ENCODE assay signal across 1 cellular context in genomic region chr14:68979722-68980552, GRCh38.
TF ChIP-seq lines count a peak whose summit lies in the region.

No MANE protein-coding gene starts in this region.

TF ChIP-seq in H1, 55 proteins besides CTCF, POLR2A, EP300 and RAD21:
- TF ChIP-seq E2F6 (IDR thresholded peaks at IDR 0.05) (peak; percentile 97), TCF12 (IDR thresholded peaks at IDR 0.05; ENCODE audit: low read depth, low read length) (no peak), SIN3A (conservative IDR thresholded peaks at IDR 0.05 in 1 of 2, IDR thresholded peaks at IDR 0.05 in 1 of 2; ENCODE audit: low read depth in 1 of 2, low read length in 2 of 2) (no peak), TEAD4 (IDR thresholded peaks at IDR 0.05; ENCODE audit: low read depth, low read length) (no peak), EGR1 (IDR thresholded peaks at IDR 0.05; ENCODE audit: borderline replicate concordance, low read depth, low read length) (0 out of 2 replicates have a peak, but pooled peaks have one; percentile 8), ZNF274 (IDR thresholded peaks at IDR 0.05; ENCODE audit: borderline replicate concordance, extremely low read depth, low read length) (no peak), ASH2L (IDR thresholded peaks at IDR 0.05; ENCODE audit: low read length) (peak; percentile 7), HDAC6 (IDR thresholded peaks at IDR 0.05; ENCODE audit: low read depth, low read length) (no peak), BACH1 (IDR thresholded peaks at IDR 0.05; ENCODE audit: low read length) (peak; percentile 30; the same call in 1 of the 2 replicates), SAP30 (IDR thresholded peaks at IDR 0.05; ENCODE audit: insufficient read depth, insufficient replicate concordance, low read length) (no peak), MAX (IDR thresholded peaks at IDR 0.05) (peak; percentile 83), SIX5 (IDR thresholded peaks at IDR 0.05; ENCODE audit: low read depth, low read length) (no peak), KDM4A (IDR thresholded peaks at IDR 0.05; ENCODE audit: low read depth, low read length, severe bottlenecking) (peak; percentile 35)
TF ChIP-seq in H1: peak in this region for 6.
